In the genomic region with DNA sequence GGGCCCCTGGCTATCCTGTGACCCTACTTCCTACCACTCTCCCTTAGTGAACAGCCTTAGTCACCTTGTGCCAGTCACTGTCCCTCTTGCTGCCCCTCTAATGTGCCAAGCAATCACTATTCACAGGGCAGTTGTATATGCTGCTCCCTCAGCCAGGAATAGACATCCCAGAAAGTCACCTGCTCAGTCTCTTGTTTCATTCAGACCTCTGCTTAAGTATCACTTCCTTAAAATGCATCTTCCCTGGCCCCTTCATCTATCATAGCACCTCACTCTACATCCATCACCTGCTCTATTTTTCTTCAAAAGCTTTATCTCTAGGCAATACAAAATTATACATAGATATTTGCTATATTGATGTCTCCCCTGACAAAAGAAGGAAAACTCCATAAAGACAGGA, we compare ENCODE assay signal across 26 cellular contexts.
DNase-seq lines count a peak whose midpoint lies in the region; ATAC-seq, FAIRE-seq and TF ChIP-seq lines count a peak whose summit lies in the region.
"Had no signal": no experiment of that assay in that cellular context is flagged by ENCODE, and none has a peak within 500 bp of the region (broad histone marks: within the 10 kb centered on the region; RNA-seq: fewer than 3 reads in every experiment).

No MANE protein-coding gene starts in this region.

- H3K9me2 ChIP-seq in hepatocyte (replicated peaks; ENCODE audit: insufficient read depth): no peaks in the 10 kb centered on the region

- H3K79me2 ChIP-seq in hepatocyte: no peaks in the 10 kb centered on the region

- ATAC-seq in GM21619 (IDR thresholded peaks at IDR 0.05; ENCODE audit: unreplicated experiment) (peak; percentile 56), HG03159 (IDR thresholded peaks at IDR 0.05; ENCODE audit: unreplicated experiment) (peak; percentile 52), GM21367 (IDR thresholded peaks at IDR 0.05; ENCODE audit: unreplicated experiment) (no peak)
- ATAC-seq: activated naive CD8-positive, alpha-beta T cell treated with anti-CD3 and anti-CD28 coated beads, Interleukin-2, amount 50 U/mL, for 24 hours; right cardiac atrium; SK-N-SH treated with all-trans-retinoic acid at 6 μM for 48 hours; T-helper 17 cell had no signal

- H3K36me3 ChIP-seq in hepatocyte (replicated peaks; ENCODE audit: insufficient read depth, low read depth): no peaks in the 10 kb centered on the region
- H3K36me3 ChIP-seq: upper lobe of left lung had no signal

- H3K4me3 ChIP-seq in hepatocyte: no peak overlapping the region
- H3K4me3 ChIP-seq: upper lobe of left lung had no signal

- no peak overlapping the region for H2AFZ ChIP-seq in hepatocyte

- TF ChIP-seq CTCF in hepatocyte (IDR thresholded peaks at IDR 0.05; ENCODE audit: poor library complexity): no peak

- H3K4me1 ChIP-seq in hepatocyte (ENCODE audit: insufficient read depth): no peaks in the 10 kb centered on the region
- H3K4me1 ChIP-seq: upper lobe of left lung had no signal

- no peaks in the 10 kb centered on the region for H3K27me3 ChIP-seq in hepatocyte
- H3K27me3 ChIP-seq: upper lobe of left lung had no signal

- no peaks in the 10 kb centered on the region for H3K9me3 ChIP-seq in hepatocyte (ENCODE audit: low read depth)
- H3K9me3 ChIP-seq: upper lobe of left lung had no signal

- H3K4me2 ChIP-seq in hepatocyte: no peak overlapping the region
- H3K4me2 ChIP-seq: KMS-11 had no signal

- H3K27ac ChIP-seq in hepatocyte: no peak overlapping the region
- H3K27ac ChIP-seq: KMS-11, upper lobe of left lung had no signal

- H4K20me1 ChIP-seq in hepatocyte (ENCODE audit: insufficient read depth, poor library complexity, severe bottlenecking): no peaks in the 10 kb centered on the region

- peak; percentile 65 for FAIRE-seq in GM19239 (lab: Jason Lieb, UNC)
- FAIRE-seq: endometrium, frontal cortex had no signal

- DNase-seq in GM19239 (ENCODE audit: insufficient read length, low spot score): no peak
- DNase-seq in germinal center (ENCODE audit: low spot score): peak; percentile 33
- DNase-seq in SK-N-DZ (ENCODE audit: low spot score): no peak
- DNase-seq in HK-2 (ENCODE audit: unreplicated experiment): no peak
- no peak for DNase-seq in hepatocyte (ENCODE audit: low spot score)
- DNase-seq: activated CD4-positive, alpha-beta T cell treated with anti-CD3 and anti-CD28 coated beads for 4 hours; activated CD8-positive, alpha-beta memory T cell treated with anti-CD3 and anti-CD28 coated beads for 24 hours; activated gamma-delta T cell treated with Interleukin-2 at 50 U/mL for 16 hours; activated naive CD8-positive, alpha-beta T cell treated with anti-CD3 and anti-CD28 coated beads, Interleukin-2, amount 50 U/mL, for 24 hours; activated T-cell treated with anti-CD3 and anti-CD28 coated beads, Interleukin-2, amount 50 U/mL, for 1 hour; central memory CD4-positive, alpha-beta T cell; hypothalamus; NCI-H1436; NCI-H82; OCI-M1; right cardiac atrium; stimulated activated CD4-positive, alpha-beta T cell treated with anti-CD3 and anti-CD28 coated beads, Interleukin-2, amount 100 ng/mL, for 48 hours; T-helper 17 cell; upper lobe of left lung had no signal
